ENCODE assay signal across 17 cellular contexts in the genomic region with DNA sequence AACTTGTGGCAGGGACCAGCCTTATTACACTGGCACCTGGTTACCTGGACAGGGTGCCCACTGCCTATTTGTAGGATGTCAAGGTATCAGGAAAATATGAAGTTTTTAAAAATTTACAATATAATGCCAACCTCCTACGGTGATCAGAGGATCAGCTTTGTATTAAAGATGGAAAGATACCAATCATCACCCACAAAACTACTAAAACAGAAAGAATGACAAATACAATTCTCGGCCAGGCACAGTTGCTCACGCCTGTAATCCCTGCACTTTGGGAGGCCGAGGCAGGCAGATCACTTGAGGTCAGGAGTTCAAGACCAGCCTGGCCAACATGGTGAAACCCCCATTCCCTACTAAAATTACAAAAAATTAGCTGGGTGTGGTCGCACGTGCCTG. TPM values are rescaled to one million over a fixed set of nuclear protein-coding genes. Genes with fewer than 3 reads are reported as not detected.
A peak's percentile ranks its signal among the peaks of the same experiment; 100 is the strongest.
DNase-seq lines count a peak whose midpoint lies in the region; ATAC-seq and TF ChIP-seq lines count a peak whose summit lies in the region.
"Had no signal": no experiment of that assay in that cellular context is flagged by ENCODE, and none has a peak within 500 bp of the region (broad histone marks: within the 10 kb centered on the region; RNA-seq: fewer than 3 reads in every experiment).

No MANE protein-coding gene starts in this region.

- H3K27ac Mint-ChIP-seq in activated naive CD8-positive, alpha-beta T cell treated with anti-CD3 and anti-CD28 coated beads, Interleukin-2, amount 50 U/mL, for 24 hours, result peak overlapping the region; percentile 32
- H3K27ac Mint-ChIP-seq in activated naive CD8-positive, alpha-beta T cell treated with anti-CD3 and anti-CD28 coated beads for 36 hours, result no peak overlapping the region

- H3K27ac ChIP-seq in RWPE1 (peak overlapping the region; percentile 64), epithelial cell of prostate (peak overlapping the region; percentile 46)
- H3K27ac ChIP-seq: GM23248, KMS-11 had no signal

- CTCF ChIA-PET in RWPE1 (lab: Yijun Ruan, JAX), result interaction anchor here (0.6 to 0.9 kb wide), 2 partner anchors 11 to 17 kb away, joined by 3 to 5 read pairs; no protein-coding TSS in a partner anchor

- no peak overlapping the region for H3K4me3 Mint-ChIP-seq in activated naive CD8-positive, alpha-beta T cell treated with anti-CD3 and anti-CD28 coated beads, Interleukin-2, amount 50 U/mL, for 24 hours
- H3K4me3 Mint-ChIP-seq in activated naive CD8-positive, alpha-beta T cell treated with anti-CD3 and anti-CD28 coated beads for 36 hours, result no peak overlapping the region

- POLR2A ChIA-PET in RWPE1 (lab: Yijun Ruan, JAX; ENCODE audit: low non-redundant PET), result no interaction called here

- no peak for TF ChIP-seq CTCF in RWPE1 (conservative IDR thresholded peaks at IDR 0.05; ENCODE audit: low read depth)

- H3K9me3 Mint-ChIP-seq in activated naive CD8-positive, alpha-beta T cell treated with anti-CD3 and anti-CD28 coated beads, Interleukin-2, amount 50 U/mL, for 24 hours, result no peaks in the 10 kb centered on the region
- no peaks in the 10 kb centered on the region for H3K9me3 Mint-ChIP-seq in activated naive CD8-positive, alpha-beta T cell treated with anti-CD3 and anti-CD28 coated beads for 36 hours

- peaks cover 11% of the 10 kb centered on the region for H3K4me1 Mint-ChIP-seq in activated naive CD8-positive, alpha-beta T cell treated with anti-CD3 and anti-CD28 coated beads, Interleukin-2, amount 50 U/mL, for 24 hours
- peaks cover 5% of the 10 kb centered on the region for H3K4me1 Mint-ChIP-seq in activated naive CD8-positive, alpha-beta T cell treated with anti-CD3 and anti-CD28 coated beads for 36 hours

- peaks cover 15% of the 10 kb centered on the region for H3K36me3 Mint-ChIP-seq in activated naive CD8-positive, alpha-beta T cell treated with anti-CD3 and anti-CD28 coated beads, Interleukin-2, amount 50 U/mL, for 24 hours (ENCODE audit: low read depth)
- H3K36me3 Mint-ChIP-seq in activated naive CD8-positive, alpha-beta T cell treated with anti-CD3 and anti-CD28 coated beads for 36 hours, result peaks cover 9% of the 10 kb centered on the region

- H3K27me3 Mint-ChIP-seq in activated naive CD8-positive, alpha-beta T cell treated with anti-CD3 and anti-CD28 coated beads, Interleukin-2, amount 50 U/mL, for 24 hours, result no peaks in the 10 kb centered on the region
- H3K27me3 Mint-ChIP-seq in activated naive CD8-positive, alpha-beta T cell treated with anti-CD3 and anti-CD28 coated beads for 36 hours, result peaks cover 3% of the 10 kb centered on the region

- ATAC-seq in activated naive CD8-positive, alpha-beta T cell treated with anti-CD3 and anti-CD28 coated beads, Interleukin-2, amount 50 U/mL, for 24 hours, result peak; percentile 30
- no peak for ATAC-seq in HG02938 (IDR thresholded peaks at IDR 0.05; ENCODE audit: unreplicated experiment)

- no peak for DNase-seq in activated naive CD8-positive, alpha-beta T cell treated with anti-CD3 and anti-CD28 coated beads, Interleukin-2, amount 50 U/mL, for 24 hours
- DNase-seq in activated naive CD8-positive, alpha-beta T cell treated with anti-CD3 and anti-CD28 coated beads for 36 hours, result no peak
- DNase-seq in RWPE1 (ENCODE audit: low spot score) (no peak), epithelial cell of prostate (ENCODE audit: low read depth, low spot score) (no peak), GDM1 (lab: John Stamatoyannopoulos, UW) (no peak), iPS-NIHi7 (ENCODE audit: extremely low spot score) (no peak)
- DNase-seq: C1 segment of cervical spinal cord, DND-41, NCI-H1092, NCI-H2081 treated with DMSO at 0.1 percent for 48 hours, NCI-H524, Right ventricle myocardium superior had no signal

RNA-seq across cellular contexts. Expression of a gene that starts 17.0 kb away (rescaled TPM):
- total RNA-seq in activated naive CD8-positive, alpha-beta T cell treated with anti-CD3 and anti-CD28 coated beads for 36 hours, result 10 to 100 TPM; 40.5 to 41.8 TPM

RNA-seq across cellular contexts. Expression of a gene that starts 18.4 kb away (rescaled TPM):
- total RNA-seq in activated naive CD8-positive, alpha-beta T cell treated with anti-CD3 and anti-CD28 coated beads for 36 hours, result not detected
- total RNA-seq: GM23248, HepG2, MCF 10A, Right ventricle myocardium superior had no signal
